Comparison of ENCODE assay signal across 1 cellular context in genomic region chr22:28911777-28912669, GRCh38.
TF ChIP-seq lines count a peak whose summit lies in the region.

No MANE protein-coding gene starts in this region.

TF ChIP-seq in HepG2, 621 proteins besides CTCF, POLR2A, EP300 and RAD21 (continued from another document and continues in another):
- no peak for TF ChIP-seq IRF1 (CRISPR knock-in tag; IDR thresholded peaks at IDR 0.05; ENCODE audit: low read depth)
- TF ChIP-seq REST (IDR thresholded peaks at IDR 0.05; ENCODE audit: borderline replicate concordance in 1 of 2, low read depth in 1 of 2, low read length in 2 of 2), result peak in 1 of 2 experiments; percentile 58; a peak in 1 of 4 replicates
- peak; percentile 85 for TF ChIP-seq CEBPB (IDR thresholded peaks at IDR 0.05; ENCODE audit: borderline replicate concordance, low read depth, low read length)
- TF ChIP-seq RXRB (CRISPR knock-in tag; IDR thresholded peaks at IDR 0.05; ENCODE audit: borderline replicate concordance), result peak; percentile 62; the same call in 1 of the 2 replicates
- no peak for TF ChIP-seq ZNF761 (CRISPR knock-in tag; conservative IDR thresholded peaks at IDR 0.05)
- no peak for TF ChIP-seq U2AF1 (optimal IDR thresholded peaks at IDR 0.05; ENCODE audit: low read depth, low read length)
- TF ChIP-seq SKIL (CRISPR knock-in tag; IDR thresholded peaks at IDR 0.05; ENCODE audit: borderline replicate concordance), result no peak
- peak; percentile 44; the same call in 1 of the 2 replicates for TF ChIP-seq ARID4A (CRISPR knock-in tag; IDR thresholded peaks at IDR 0.05; ENCODE audit: borderline replicate concordance)
- no peak for TF ChIP-seq PTBP1 (IDR thresholded peaks at IDR 0.05; ENCODE audit: low read depth, low read length, poor library complexity, severe bottlenecking)
- TF ChIP-seq RFXAP (CRISPR knock-in tag; IDR thresholded peaks at IDR 0.05; ENCODE audit: borderline replicate concordance), result no peak
- TF ChIP-seq ZBTB1 (CRISPR knock-in tag; IDR thresholded peaks at IDR 0.05; ENCODE audit: borderline replicate concordance), result no peak
- TF ChIP-seq AHR (CRISPR knock-in tag; IDR thresholded peaks at IDR 0.05), result no peak
- TF ChIP-seq NCOA2 (CRISPR knock-in tag; IDR thresholded peaks at IDR 0.05), result peak; percentile 83
- TF ChIP-seq DDIT3 (CRISPR knock-in tag; IDR thresholded peaks at IDR 0.05), result no peak
- TF ChIP-seq ZNF609 (CRISPR knock-in tag; IDR thresholded peaks at IDR 0.05; ENCODE audit: borderline replicate concordance), result peak; percentile 48; the same call in 1 of the 2 replicates
- TF ChIP-seq SP140L (CRISPR knock-in tag; IDR thresholded peaks at IDR 0.05; ENCODE audit: borderline replicate concordance), result 0 out of 2 replicates have a peak, but pooled peaks have one; percentile 43
- TF ChIP-seq ETS1 (CRISPR knock-in tag; IDR thresholded peaks at IDR 0.05), result no peak
- TF ChIP-seq CREB1 (IDR thresholded peaks at IDR 0.05), result no peak
- TF ChIP-seq CREB1 (CRISPR knock-in tag; IDR thresholded peaks at IDR 0.05), result peak; percentile 49; the same call in 1 of the 2 replicates
- TF ChIP-seq ZNF747 (CRISPR knock-in tag; IDR thresholded peaks at IDR 0.05; ENCODE audit: borderline replicate concordance), result no peak
- no peak for TF ChIP-seq KLF12 (CRISPR knock-in tag; IDR thresholded peaks at IDR 0.05; ENCODE audit: borderline replicate concordance)
- TF ChIP-seq ZSCAN12 (CRISPR knock-in tag; IDR thresholded peaks at IDR 0.05), result peak; percentile 25; the same call in 1 of the 2 replicates
- TF ChIP-seq CENPX (CRISPR knock-in tag; IDR thresholded peaks at IDR 0.05), result no peak
- TF ChIP-seq ASH2L (IDR thresholded peaks at IDR 0.05; ENCODE audit: insufficient read length, low read depth, low read length), result no peak
- 0 out of 2 replicates have a peak, but pooled peaks have one; percentile 11 for TF ChIP-seq ZNF317 (CRISPR knock-in tag; IDR thresholded peaks at IDR 0.05)
- TF ChIP-seq UBTF (CRISPR knock-in tag; IDR thresholded peaks at IDR 0.05), result no peak
- TF ChIP-seq ZBTB39 (CRISPR knock-in tag; IDR thresholded peaks at IDR 0.05), result no peak
- peak; percentile 91 for TF ChIP-seq CEBPG (CRISPR knock-in tag; IDR thresholded peaks at IDR 0.05)
- TF ChIP-seq FOXK1 (CRISPR knock-in tag; IDR thresholded peaks at IDR 0.05; ENCODE audit: borderline replicate concordance, low read depth), result 0 out of 2 replicates have a peak, but pooled peaks have one; percentile 57
- TF ChIP-seq ETV5 (CRISPR knock-in tag; IDR thresholded peaks at IDR 0.05; ENCODE audit: borderline replicate concordance), result peak; percentile 77; the same call in 1 of the 2 replicates
- TF ChIP-seq MAX (IDR thresholded peaks at IDR 0.05), result peak; percentile 58
- TF ChIP-seq MXD4 (CRISPR knock-in tag; IDR thresholded peaks at IDR 0.05), result 0 out of 2 replicates have a peak, but pooled peaks have one; percentile 12
